1 cellular context compared by ENCODE assay signal in genomic region chr6:72651191-72651590, GRCh38.
TF ChIP-seq lines count a peak whose summit lies in the region.

No MANE protein-coding gene starts in this region.

TF ChIP-seq in HepG2, 621 proteins besides CTCF, POLR2A, EP300 and RAD21:
- TF ChIP-seq, protein P1, sequence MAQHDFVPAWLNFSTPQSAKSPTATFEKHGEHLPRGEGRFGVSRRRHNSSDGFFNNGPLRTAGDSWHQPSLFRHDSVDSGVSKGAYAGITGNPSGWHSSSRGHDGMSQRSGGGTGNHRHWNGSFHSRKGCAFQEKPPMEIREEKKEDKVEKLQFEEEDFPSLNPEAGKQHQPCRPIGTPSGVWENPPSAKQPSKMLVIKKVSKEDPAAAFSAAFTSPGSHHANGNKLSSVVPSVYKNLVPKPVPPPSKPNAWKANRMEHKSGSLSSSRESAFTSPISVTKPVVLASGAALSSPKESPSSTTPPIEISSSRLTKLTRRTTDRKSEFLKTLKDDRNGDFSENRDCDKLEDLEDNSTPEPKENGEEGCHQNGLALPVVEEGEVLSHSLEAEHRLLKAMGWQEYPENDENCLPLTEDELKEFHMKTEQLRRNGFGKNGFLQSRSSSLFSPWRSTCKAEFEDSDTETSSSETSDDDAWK (CRISPR knock-in tag; IDR thresholded peaks at IDR 0.05) = no peak
- TF ChIP-seq, protein P2, sequence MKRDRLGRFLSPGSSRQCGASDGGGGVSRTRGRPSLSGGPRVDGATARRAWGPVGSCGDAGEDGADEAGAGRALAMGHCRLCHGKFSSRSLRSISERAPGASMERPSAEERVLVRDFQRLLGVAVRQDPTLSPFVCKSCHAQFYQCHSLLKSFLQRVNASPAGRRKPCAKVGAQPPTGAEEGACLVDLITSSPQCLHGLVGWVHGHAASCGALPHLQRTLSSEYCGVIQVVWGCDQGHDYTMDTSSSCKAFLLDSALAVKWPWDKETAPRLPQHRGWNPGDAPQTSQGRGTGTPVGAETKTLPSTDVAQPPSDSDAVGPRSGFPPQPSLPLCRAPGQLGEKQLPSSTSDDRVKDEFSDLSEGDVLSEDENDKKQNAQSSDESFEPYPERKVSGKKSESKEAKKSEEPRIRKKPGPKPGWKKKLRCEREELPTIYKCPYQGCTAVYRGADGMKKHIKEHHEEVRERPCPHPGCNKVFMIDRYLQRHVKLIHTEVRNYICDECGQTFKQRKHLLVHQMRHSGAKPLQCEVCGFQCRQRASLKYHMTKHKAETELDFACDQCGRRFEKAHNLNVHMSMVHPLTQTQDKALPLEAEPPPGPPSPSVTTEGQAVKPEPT (CRISPR knock-in tag; IDR thresholded peaks at IDR 0.05; ENCODE audit: low read depth) = no peak
- TF ChIP-seq, protein P3, sequence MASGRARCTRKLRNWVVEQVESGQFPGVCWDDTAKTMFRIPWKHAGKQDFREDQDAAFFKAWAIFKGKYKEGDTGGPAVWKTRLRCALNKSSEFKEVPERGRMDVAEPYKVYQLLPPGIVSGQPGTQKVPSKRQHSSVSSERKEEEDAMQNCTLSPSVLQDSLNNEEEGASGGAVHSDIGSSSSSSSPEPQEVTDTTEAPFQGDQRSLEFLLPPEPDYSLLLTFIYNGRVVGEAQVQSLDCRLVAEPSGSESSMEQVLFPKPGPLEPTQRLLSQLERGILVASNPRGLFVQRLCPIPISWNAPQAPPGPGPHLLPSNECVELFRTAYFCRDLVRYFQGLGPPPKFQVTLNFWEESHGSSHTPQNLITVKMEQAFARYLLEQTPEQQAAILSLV (CRISPR knock-in tag; IDR thresholded peaks at IDR 0.05; ENCODE audit: borderline replicate concordance) = no peak
- no peak for TF ChIP-seq NR2F1 (CRISPR knock-in tag; IDR thresholded peaks at IDR 0.05)
- TF ChIP-seq KAT2B (IDR thresholded peaks at IDR 0.05; ENCODE audit: borderline replicate concordance, low read depth, low read length) = no peak
- TF ChIP-seq CHCHD3 (CRISPR knock-in tag; IDR thresholded peaks at IDR 0.05) = no peak
- no peak for TF ChIP-seq ZNF282 (IDR thresholded peaks at IDR 0.05; ENCODE audit: partially characterized antibody)
- no peak for TF ChIP-seq ZNF878 (CRISPR knock-in tag; IDR thresholded peaks at IDR 0.05)
TF ChIP-seq in HepG2: peak in this region for 0.
